Comparison of ENCODE assay signal across 8 cellular contexts in the genomic region with DNA sequence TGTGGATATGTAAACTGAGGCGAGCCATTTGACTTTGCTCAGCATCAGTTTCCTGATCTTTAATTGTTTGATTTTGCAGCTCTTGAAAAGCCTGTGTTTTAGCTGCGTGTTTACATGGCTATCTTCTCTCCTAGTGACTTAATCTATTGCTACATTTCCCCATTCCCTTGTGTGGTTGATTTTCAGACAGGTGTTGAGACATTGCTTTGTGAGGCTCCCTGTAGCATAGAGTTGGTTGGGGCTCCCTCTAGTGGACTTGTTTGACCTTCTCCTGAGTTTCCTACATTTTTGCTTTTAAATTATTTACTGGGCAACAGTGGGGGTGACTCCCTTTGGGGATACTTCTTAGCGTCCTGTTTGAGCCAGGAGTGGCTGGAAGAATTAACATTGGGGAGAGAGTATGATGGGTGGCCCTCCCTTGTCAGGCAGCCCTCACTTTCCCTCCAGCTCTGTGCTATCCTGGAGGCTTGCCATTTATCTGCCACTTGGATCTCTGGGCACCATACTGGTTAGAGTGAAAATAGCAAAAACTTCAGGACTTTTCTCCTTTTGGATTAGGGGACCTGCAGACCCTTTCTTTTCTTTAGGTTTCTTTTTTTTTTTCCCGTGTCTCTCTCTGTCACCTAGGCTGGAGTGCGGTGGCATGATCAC. TPM values are rescaled to one million over a fixed set of nuclear protein-coding genes. Genes with fewer than 3 reads are reported as not detected.
DNase-seq lines count a peak whose midpoint lies in the region; ATAC-seq and TF ChIP-seq lines count a peak whose summit lies in the region.

No MANE protein-coding gene starts in this region.

- ATAC-seq in HG03521 (IDR thresholded peaks at IDR 0.05; ENCODE audit: unreplicated experiment) (peak; percentile 62), HG03196 (IDR thresholded peaks at IDR 0.05; ENCODE audit: unreplicated experiment) (no peak)

- peak; percentile 98 for TF ChIP-seq RAD21 in liver (IDR thresholded peaks at IDR 0.05)

- no peak overlapping the region for H3K4me3 ChIP-seq in liver (ENCODE audit: low read depth in 1 of 3, low read length in 3 of 3)

- peaks cover 0 to 5% (median 0%) of the 10 kb centered on the region in 4 donors for H3K4me1 ChIP-seq in liver (ENCODE audit: control insufficient read depth in 4 of 4, insufficient read depth in 4 of 4, low read length in 3 of 4)

- H3K36me3 ChIP-seq in liver (ENCODE audit: control insufficient read depth in 4 of 4, insufficient read depth in 3 of 4, low read depth in 1 of 4, low read length in 3 of 4) = no peaks in the 10 kb centered on the region

- H3K9me3 ChIP-seq in liver (ENCODE audit: control insufficient read depth in 4 of 4, low read length in 3 of 4) = no peaks in the 10 kb centered on the region

- H3K27ac ChIP-seq in liver (ENCODE audit: low read depth in 1 of 2, low read length in 2 of 2) = no peak overlapping the region

- peak; percentile 90 for TF ChIP-seq CTCF in liver (IDR thresholded peaks at IDR 0.05; ENCODE audit: low read depth, low read length, missing input control)

- DNase-seq in GM04504 (ENCODE audit: low read depth) (peak; percentile 75), NCI-H526 treated with DMSO at 0.1 percent for 48 hours (lab: John Stamatoyannopoulos, UW) (peak; percentile 97), dermis blood vessel endothelial cell (peak; percentile 92)
- DNase-seq in activated CD4-positive, alpha-beta T cell treated with anti-CD3 and anti-CD28 coated beads for 48 hours = peak; percentile 77
- DNase-seq in stimulated activated CD8-positive, alpha-beta memory T cell treated with anti-CD3 and anti-CD28 coated beads, Interleukin-15, amount 100 ng/mL, for 1 hour (ENCODE audit: low read depth) = peak; percentile 43

- 34% methylated on average over 5 of the region's 5 CpGs for whole genome bisulfite sequencing in liver

- H3K27me3 ChIP-seq in liver (ENCODE audit: control insufficient read depth in 4 of 4, insufficient read depth in 4 of 4, low read length in 3 of 4) = no peaks in the 10 kb centered on the region

- H3K9ac ChIP-seq in liver (ENCODE audit: low read depth in 1 of 2, low read length in 2 of 2) = no peak overlapping the region

TF ChIP-seq in liver, 16 proteins besides CTCF, POLR2A, EP300 and RAD21:
- TF ChIP-seq, protein P1, sequence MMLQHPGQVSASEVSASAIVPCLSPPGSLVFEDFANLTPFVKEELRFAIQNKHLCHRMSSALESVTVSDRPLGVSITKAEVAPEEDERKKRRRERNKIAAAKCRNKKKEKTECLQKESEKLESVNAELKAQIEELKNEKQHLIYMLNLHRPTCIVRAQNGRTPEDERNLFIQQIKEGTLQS (IDR thresholded peaks at IDR 0.05) = no peak
- TF ChIP-seq SP1 (IDR thresholded peaks at IDR 0.05) = peak; percentile 28
- TF ChIP-seq, protein P2, sequence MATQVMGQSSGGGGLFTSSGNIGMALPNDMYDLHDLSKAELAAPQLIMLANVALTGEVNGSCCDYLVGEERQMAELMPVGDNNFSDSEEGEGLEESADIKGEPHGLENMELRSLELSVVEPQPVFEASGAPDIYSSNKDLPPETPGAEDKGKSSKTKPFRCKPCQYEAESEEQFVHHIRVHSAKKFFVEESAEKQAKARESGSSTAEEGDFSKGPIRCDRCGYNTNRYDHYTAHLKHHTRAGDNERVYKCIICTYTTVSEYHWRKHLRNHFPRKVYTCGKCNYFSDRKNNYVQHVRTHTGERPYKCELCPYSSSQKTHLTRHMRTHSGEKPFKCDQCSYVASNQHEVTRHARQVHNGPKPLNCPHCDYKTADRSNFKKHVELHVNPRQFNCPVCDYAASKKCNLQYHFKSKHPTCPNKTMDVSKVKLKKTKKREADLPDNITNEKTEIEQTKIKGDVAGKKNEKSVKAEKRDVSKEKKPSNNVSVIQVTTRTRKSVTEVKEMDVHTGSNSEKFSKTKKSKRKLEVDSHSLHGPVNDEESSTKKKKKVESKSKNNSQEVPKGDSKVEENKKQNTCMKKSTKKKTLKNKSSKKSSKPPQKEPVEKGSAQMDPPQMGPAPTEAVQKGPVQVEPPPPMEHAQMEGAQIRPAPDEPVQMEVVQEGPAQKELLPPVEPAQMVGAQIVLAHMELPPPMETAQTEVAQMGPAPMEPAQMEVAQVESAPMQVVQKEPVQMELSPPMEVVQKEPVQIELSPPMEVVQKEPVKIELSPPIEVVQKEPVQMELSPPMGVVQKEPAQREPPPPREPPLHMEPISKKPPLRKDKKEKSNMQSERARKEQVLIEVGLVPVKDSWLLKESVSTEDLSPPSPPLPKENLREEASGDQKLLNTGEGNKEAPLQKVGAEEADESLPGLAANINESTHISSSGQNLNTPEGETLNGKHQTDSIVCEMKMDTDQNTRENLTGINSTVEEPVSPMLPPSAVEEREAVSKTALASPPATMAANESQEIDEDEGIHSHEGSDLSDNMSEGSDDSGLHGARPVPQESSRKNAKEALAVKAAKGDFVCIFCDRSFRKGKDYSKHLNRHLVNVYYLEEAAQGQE (IDR thresholded peaks at IDR 0.05) = no peak
- TF ChIP-seq NR2F2 (IDR thresholded peaks at IDR 0.05) = peak; percentile 21
- TF ChIP-seq YY1 (IDR thresholded peaks at IDR 0.05) = peak; percentile 39
- TF ChIP-seq FOXA1 (IDR thresholded peaks at IDR 0.05) = peak; percentile 28
- peak; percentile 29 to 55 for TF ChIP-seq RXRA (IDR thresholded peaks at IDR 0.05)
- TF ChIP-seq FOXA2 (IDR thresholded peaks at IDR 0.05) = peak; percentile 66
- TF ChIP-seq GABPA (IDR thresholded peaks at IDR 0.05 in 1 of 2, conservative IDR thresholded peaks at IDR 0.05 in 1 of 2) = no peak
- TF ChIP-seq TAF1 (conservative IDR thresholded peaks at IDR 0.05) = no peak
- no peak for TF ChIP-seq MAX (IDR thresholded peaks at IDR 0.05)
- no peak for TF ChIP-seq ZBTB33 (IDR thresholded peaks at IDR 0.05)
- TF ChIP-seq JUND (IDR thresholded peaks at IDR 0.05) = no peak
- TF ChIP-seq EGR1 (IDR thresholded peaks at IDR 0.05; ENCODE audit: low read depth in 2 of 2) = no peak
- TF ChIP-seq HNF4G (IDR thresholded peaks at IDR 0.05) = no peak
- peak; percentile 39 to 51 for TF ChIP-seq HNF4A (conservative IDR thresholded peaks at IDR 0.05)

RNA-seq across cellular contexts. Expression of gene CBL, which starts 9.2 kb away (rescaled TPM):
- 13.8 and 22.8 TPM in 2 replicates for total RNA-seq in dermis blood vessel endothelial cell
- total RNA-seq in liver = 1 to 10 TPM; 5.3 to 5.5 TPM
- polyA plus RNA-seq in liver = 1 to 10 TPM; 1.6 to 1.7 TPM

RNA-seq across cellular contexts. Expression of gene NHERF4, which starts 11.7 kb away (rescaled TPM):
- total RNA-seq in dermis blood vessel endothelial cell (not detected in 2 replicates), liver (under 1 TPM in 1 of 2 donors, not detected in 1; 0.17 TPM)
- polyA plus RNA-seq in liver = under 1 TPM in 1 of 2 donors, not detected in 1; 0.03 TPM

RNA-seq across cellular contexts. Expression of gene NLRX1, which starts 28.4 kb away (rescaled TPM):
- total RNA-seq in dermis blood vessel endothelial cell = 18.4 and 22.0 TPM in 2 replicates
- 10 to 100 TPM; 11.0 to 12.0 TPM for total RNA-seq in liver
- polyA plus RNA-seq in liver = 1 to 10 TPM; 4.2 to 9.8 TPM

RNA-seq across cellular contexts. Expression of gene ABCG4, which starts 48.1 kb away (rescaled TPM):
- total RNA-seq in dermis blood vessel endothelial cell = 0.05 and 0.17 TPM in 2 replicates
- under 1 TPM; 0.05 to 0.17 TPM for total RNA-seq in liver
- under 1 TPM in 1 of 2 donors, not detected in 1; 0.03 TPM for polyA plus RNA-seq in liver

Comparison
In these comparisons a context has a peak if more than half of its experiments do, and no peak if none do; other contexts are left out.
1. DNase-seq: peak in every context shown above with its lines; median percentile 97 in NCI-H526 treated with DMSO at 0.1 percent for 48 hours; 92 in dermis blood vessel endothelial cell; 77 in activated CD4-positive, alpha-beta T cell treated with anti-CD3 and anti-CD28 coated beads for 48 hours; 75 in GM04504; 43 in stimulated activated CD8-positive, alpha-beta memory T cell treated with anti-CD3 and anti-CD28 coated beads, Interleukin-15, amount 100 ng/mL, for 1 hour.